1 cellular context compared by ENCODE assay signal in genomic region chr3:129585949-129586657, GRCh38.
TF ChIP-seq lines count a peak whose summit lies in the region.

No MANE protein-coding gene starts in this region.

TF ChIP-seq in IMR-90, 13 proteins besides CTCF, POLR2A, EP300 and RAD21:
- TF ChIP-seq BHLHE40 (IDR thresholded peaks at IDR 0.05; ENCODE audit: low read depth, low read length) (no peak), MAZ (IDR thresholded peaks at IDR 0.05; ENCODE audit: borderline replicate concordance, low read depth, low read length) (no peak), FOS (IDR thresholded peaks at IDR 0.05; ENCODE audit: low read depth, low read length) (no peak), MXI1 (IDR thresholded peaks at IDR 0.05; ENCODE audit: borderline replicate concordance, low read depth, low read length) (no peak), CHD1 (IDR thresholded peaks at IDR 0.05; ENCODE audit: low read depth, low read length) (no peak)
TF ChIP-seq in IMR-90: peak in this region for 0.
